In the genomic region with DNA sequence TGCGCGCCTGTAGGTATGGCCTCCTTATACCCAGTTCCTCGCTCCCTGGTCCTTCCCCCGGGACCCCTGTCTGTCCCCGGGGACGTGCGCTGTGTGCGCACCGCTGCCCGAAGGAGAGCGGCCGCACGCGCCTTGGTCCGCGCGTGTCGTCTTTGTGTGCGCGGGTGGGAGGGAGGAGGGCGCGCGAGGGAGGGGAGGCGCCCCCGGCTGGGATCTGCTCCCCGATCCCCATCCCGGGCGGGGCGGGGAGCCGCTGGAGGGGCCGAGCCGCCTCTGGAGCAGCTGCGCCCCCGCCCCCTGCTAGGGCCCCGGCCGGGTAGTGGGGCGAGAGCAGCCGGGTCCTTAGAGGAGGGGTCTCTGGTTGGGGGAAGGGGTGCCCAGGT, we compare ENCODE assay signal across 8 cellular contexts. TPM values are rescaled to one million over a fixed set of nuclear protein-coding genes. Genes with fewer than 3 reads are reported as not detected.
DNase-seq lines count a peak whose midpoint lies in the region; ATAC-seq and TF ChIP-seq lines count a peak whose summit lies in the region.

No MANE protein-coding gene starts in this region.

- H3K9ac ChIP-seq in duodenal mucosa (ENCODE audit: low read depth in 1 of 2, low read length in 2 of 2) (peak overlapping the region; percentile 52 to 69), neural cell (ENCODE audit: low read length) (peak overlapping the region; percentile 94)

- H3K9me2 ChIP-seq in neural cell (ENCODE audit: insufficient read depth, low read length), result no peaks in the 10 kb centered on the region

- ATAC-seq in GM19023 (IDR thresholded peaks at IDR 0.05; ENCODE audit: unreplicated experiment), result peak; percentile 5
- no peak for ATAC-seq in HG03196 (IDR thresholded peaks at IDR 0.05; ENCODE audit: unreplicated experiment)

- H3K27ac ChIP-seq in duodenal mucosa (ENCODE audit: low read depth, low read length), result no peak overlapping the region
- H3K27ac ChIP-seq in neural cell (ENCODE audit: low read length), result peak overlapping the region; percentile 73

- peak; percentile 10 for TF ChIP-seq EP300 in neural cell (conservative IDR thresholded peaks at IDR 0.05; ENCODE audit: poor library complexity, severe bottlenecking)

- peak; percentile 35 for DNase-seq in KBM-7
- no peak for DNase-seq in NCI-H2107 (lab: John Stamatoyannopoulos, UW)
- no peak for DNase-seq in SIG-M5 treated with dmso at 0.1 percent for 504 hours (lab: John Stamatoyannopoulos, UW; ENCODE audit: unreplicated experiment)
- no peak for DNase-seq in NCI-H2196 treated with DMSO at 0.1 percent for 48 hours (lab: John Stamatoyannopoulos, UW; ENCODE audit: unreplicated experiment)

- H3K9me3 ChIP-seq in duodenal mucosa (ENCODE audit: control insufficient read depth in 1 of 2, low read length in 2 of 2) (no peaks in the 10 kb centered on the region), neural cell (ENCODE audit: low read length) (no peaks in the 10 kb centered on the region)

- H3K4me2 ChIP-seq in neural cell (ENCODE audit: low read length), result no peak overlapping the region

- peaks cover 17 to 32% of the 10 kb centered on the region in 2 donors for H3K4me1 ChIP-seq in duodenal mucosa (ENCODE audit: control insufficient read depth in 1 of 2, insufficient read depth in 2 of 2, low read length in 2 of 2)

- in situ Hi-C loops in KBM-7 (cut with MboI; ENCODE audit: low pct_unique_long_range_greater_than_20kb, low sequenced_read_pairs), result no loop called here

- H3F3A ChIP-seq in neural cell (ENCODE audit: insufficient read depth, low read length, poor library complexity, severe bottlenecking), result no peaks in the 10 kb centered on the region

- H3K4me3 ChIP-seq in duodenal mucosa (ENCODE audit: low read depth in 1 of 2, low read length in 2 of 2) (peak overlapping the region; percentile 79 to 83), neural cell (ENCODE audit: low read length) (peak overlapping the region; percentile 85)

- peaks cover 21% of the 10 kb centered on the region for H3K79me2 ChIP-seq in neural cell (replicated peaks; ENCODE audit: insufficient read depth, low read length)

- no peak for TF ChIP-seq RAD21 in neural cell (conservative IDR thresholded peaks at IDR 0.05)

- TF ChIP-seq CTCF in neural cell (IDR thresholded peaks at IDR 0.05; ENCODE audit: poor library complexity, severe bottlenecking), result no peak

- H3K27me3 ChIP-seq in duodenal mucosa (ENCODE audit: control insufficient read depth in 1 of 2, insufficient read depth in 2 of 2, low read length in 2 of 2), result no peaks in the 10 kb centered on the region
- no peaks in the 10 kb centered on the region for H3K27me3 ChIP-seq in neural cell (ENCODE audit: insufficient read depth, low read depth, low read length)

- peak overlapping the region; percentile 76 for H2AFZ ChIP-seq in neural cell (ENCODE audit: low read depth, low read length)

- H4K20me1 ChIP-seq in neural cell (ENCODE audit: insufficient read depth), result peaks cover 31% of the 10 kb centered on the region

- no peaks in the 10 kb centered on the region for H3K36me3 ChIP-seq in duodenal mucosa (ENCODE audit: control insufficient read depth in 1 of 2, insufficient read depth in 2 of 2, low read length in 2 of 2)
- no peaks in the 10 kb centered on the region for H3K36me3 ChIP-seq in neural cell (ENCODE audit: insufficient read depth, low read length)

TF ChIP-seq in neural cell, 6 proteins besides CTCF, POLR2A, EP300 and RAD21:
- TF ChIP-seq, protein P1, sequence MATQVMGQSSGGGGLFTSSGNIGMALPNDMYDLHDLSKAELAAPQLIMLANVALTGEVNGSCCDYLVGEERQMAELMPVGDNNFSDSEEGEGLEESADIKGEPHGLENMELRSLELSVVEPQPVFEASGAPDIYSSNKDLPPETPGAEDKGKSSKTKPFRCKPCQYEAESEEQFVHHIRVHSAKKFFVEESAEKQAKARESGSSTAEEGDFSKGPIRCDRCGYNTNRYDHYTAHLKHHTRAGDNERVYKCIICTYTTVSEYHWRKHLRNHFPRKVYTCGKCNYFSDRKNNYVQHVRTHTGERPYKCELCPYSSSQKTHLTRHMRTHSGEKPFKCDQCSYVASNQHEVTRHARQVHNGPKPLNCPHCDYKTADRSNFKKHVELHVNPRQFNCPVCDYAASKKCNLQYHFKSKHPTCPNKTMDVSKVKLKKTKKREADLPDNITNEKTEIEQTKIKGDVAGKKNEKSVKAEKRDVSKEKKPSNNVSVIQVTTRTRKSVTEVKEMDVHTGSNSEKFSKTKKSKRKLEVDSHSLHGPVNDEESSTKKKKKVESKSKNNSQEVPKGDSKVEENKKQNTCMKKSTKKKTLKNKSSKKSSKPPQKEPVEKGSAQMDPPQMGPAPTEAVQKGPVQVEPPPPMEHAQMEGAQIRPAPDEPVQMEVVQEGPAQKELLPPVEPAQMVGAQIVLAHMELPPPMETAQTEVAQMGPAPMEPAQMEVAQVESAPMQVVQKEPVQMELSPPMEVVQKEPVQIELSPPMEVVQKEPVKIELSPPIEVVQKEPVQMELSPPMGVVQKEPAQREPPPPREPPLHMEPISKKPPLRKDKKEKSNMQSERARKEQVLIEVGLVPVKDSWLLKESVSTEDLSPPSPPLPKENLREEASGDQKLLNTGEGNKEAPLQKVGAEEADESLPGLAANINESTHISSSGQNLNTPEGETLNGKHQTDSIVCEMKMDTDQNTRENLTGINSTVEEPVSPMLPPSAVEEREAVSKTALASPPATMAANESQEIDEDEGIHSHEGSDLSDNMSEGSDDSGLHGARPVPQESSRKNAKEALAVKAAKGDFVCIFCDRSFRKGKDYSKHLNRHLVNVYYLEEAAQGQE (IDR thresholded peaks at IDR 0.05; ENCODE audit: borderline replicate concordance), result no peak
- TF ChIP-seq POLR2AphosphoS5 (IDR thresholded peaks at IDR 0.05) (no peak), SMC3 (conservative IDR thresholded peaks at IDR 0.05; ENCODE audit: poor library complexity) (peak; percentile 18), MXI1 (conservative IDR thresholded peaks at IDR 0.05; ENCODE audit: poor library complexity, severe bottlenecking) (peak; percentile 79)
TF ChIP-seq in neural cell: peak in this region for 2.

RNA-seq across cellular contexts. Expression of gene SH2B2, which starts 0.4 kb away (rescaled TPM):
- 21.6 and 27.3 TPM in 2 replicates for polyA plus RNA-seq in neural cell
- 30.8 and 41.4 TPM in 2 replicates for polyA minus RNA-seq in neural cell
